Comparison of ENCODE assay signal across 1 cellular context in genomic region chr7:99833289-99833877, GRCh38.
TF ChIP-seq lines count a peak whose summit lies in the region.

No MANE protein-coding gene starts in this region.

TF ChIP-seq in K562, 482 proteins besides CTCF, POLR2A, EP300 and RAD21 (continued from another document and continues in another):
- TF ChIP-seq ZBTB40 (IDR thresholded peaks at IDR 0.05) = no peak; the same call in 1 of the 2 replicates
- TF ChIP-seq ZBTB40 (CRISPR knock-in tag; IDR thresholded peaks at IDR 0.05) = no peak
- 0 out of 2 replicates have a peak, but pooled peaks have one; percentile 72 for TF ChIP-seq NFATC3 (IDR thresholded peaks at IDR 0.05)
- TF ChIP-seq ZNF175 (CRISPR knock-in tag; IDR thresholded peaks at IDR 0.05; ENCODE audit: low read depth) = 0 out of 2 replicates have a peak, but pooled peaks have one; percentile 47
- peak; percentile 60 for TF ChIP-seq NEUROD1 (IDR thresholded peaks at IDR 0.05; ENCODE audit: borderline replicate concordance, low read depth, low read length, partially characterized antibody)
- no peak for TF ChIP-seq NR2F6 (CRISPR knock-in tag; IDR thresholded peaks at IDR 0.05)
- TF ChIP-seq ZNF57 (CRISPR knock-in tag; IDR thresholded peaks at IDR 0.05) = no peak
- no peak for TF ChIP-seq ATF1 (CRISPR knock-in tag; IDR thresholded peaks at IDR 0.05)
- TF ChIP-seq ATF1 (tag; IDR thresholded peaks at IDR 0.05) = peak; percentile 74
- peak; percentile 42; the same call in 1 of the 2 replicates for TF ChIP-seq HES1 (IDR thresholded peaks at IDR 0.05; ENCODE audit: low read depth)
- TF ChIP-seq HMG20B (CRISPR knock-in tag; IDR thresholded peaks at IDR 0.05) = no peak
- TF ChIP-seq RBM15 (IDR thresholded peaks at IDR 0.05; ENCODE audit: insufficient read depth, low read length) = no peak
- peak; percentile 64; the same call in 1 of the 2 replicates for TF ChIP-seq L3MBTL2 (IDR thresholded peaks at IDR 0.05)
- TF ChIP-seq FOS (IDR thresholded peaks at IDR 0.05; ENCODE audit: extremely low read depth, insufficient read length) = no peak
- TF ChIP-seq ESRRA (IDR thresholded peaks at IDR 0.05; ENCODE audit: borderline replicate concordance, low read depth) = peak; percentile 95
- no peak for TF ChIP-seq EGR1 (conservative IDR thresholded peaks at IDR 0.05)
- TF ChIP-seq ZKSCAN3 (CRISPR knock-in tag; IDR thresholded peaks at IDR 0.05) = no peak
- TF ChIP-seq, protein P1, sequence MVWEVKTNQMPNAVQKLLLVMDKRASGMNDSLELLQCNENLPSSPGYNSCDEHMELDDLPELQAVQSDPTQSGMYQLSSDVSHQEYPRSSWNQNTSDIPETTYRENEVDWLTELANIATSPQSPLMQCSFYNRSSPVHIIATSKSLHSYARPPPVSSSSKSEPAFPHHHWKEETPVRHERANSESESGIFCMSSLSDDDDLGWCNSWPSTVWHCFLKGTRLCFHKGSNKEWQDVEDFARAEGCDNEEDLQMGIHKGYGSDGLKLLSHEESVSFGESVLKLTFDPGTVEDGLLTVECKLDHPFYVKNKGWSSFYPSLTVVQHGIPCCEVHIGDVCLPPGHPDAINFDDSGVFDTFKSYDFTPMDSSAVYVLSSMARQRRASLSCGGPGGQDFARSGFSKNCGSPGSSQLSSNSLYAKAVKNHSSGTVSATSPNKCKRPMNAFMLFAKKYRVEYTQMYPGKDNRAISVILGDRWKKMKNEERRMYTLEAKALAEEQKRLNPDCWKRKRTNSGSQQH (CRISPR knock-in tag; IDR thresholded peaks at IDR 0.05) = no peak
- no peak for TF ChIP-seq ZNF644 (tag; IDR thresholded peaks at IDR 0.05; ENCODE audit: low read depth)
- TF ChIP-seq GTF2A2 (tag; IDR thresholded peaks at IDR 0.05) = no peak
- TF ChIP-seq ESRRB (CRISPR knock-in tag; IDR thresholded peaks at IDR 0.05; ENCODE audit: borderline replicate concordance) = no peak
- TF ChIP-seq SMARCA4 (IDR thresholded peaks at IDR 0.05) = peak; percentile 98
- TF ChIP-seq TCF3 (CRISPR knock-in tag; IDR thresholded peaks at IDR 0.05) = peak; percentile 98
- no peak for TF ChIP-seq RHOXF2B (CRISPR knock-in tag; conservative IDR thresholded peaks at IDR 0.05)
- no peak for TF ChIP-seq USF1 (CRISPR knock-in tag; IDR thresholded peaks at IDR 0.05)
- no peak for TF ChIP-seq ZFX (CRISPR knock-in tag; IDR thresholded peaks at IDR 0.05)
- TF ChIP-seq NR1H2 (CRISPR knock-in tag; IDR thresholded peaks at IDR 0.05) = no peak
- 0 out of 2 replicates have a peak, but pooled peaks have one; percentile 14 for TF ChIP-seq ZBTB12 (CRISPR knock-in tag; IDR thresholded peaks at IDR 0.05)
- TF ChIP-seq FOSL1 (tag; conservative IDR thresholded peaks at IDR 0.05) = peak; percentile 75
- peak; percentile 74 for TF ChIP-seq CREB1 (IDR thresholded peaks at IDR 0.05)
- TF ChIP-seq CREB1 (CRISPR knock-in tag; IDR thresholded peaks at IDR 0.05) = 0 out of 2 replicates have a peak, but pooled peaks have one; percentile 17
- no peak for TF ChIP-seq SPI1 (IDR thresholded peaks at IDR 0.05; ENCODE audit: borderline replicate concordance, low read depth, low read length)
- TF ChIP-seq MEIS2 (IDR thresholded peaks at IDR 0.05; ENCODE audit: partially characterized antibody) = peak; percentile 41
- TF ChIP-seq PKNOX1 (IDR thresholded peaks at IDR 0.05) = no peak
- TF ChIP-seq HNRNPUL1 (IDR thresholded peaks at IDR 0.05; ENCODE audit: low read length) = no peak
- TF ChIP-seq USF2 (CRISPR knock-in tag; IDR thresholded peaks at IDR 0.05) = no peak
- TF ChIP-seq MXD1 (CRISPR knock-in tag; IDR thresholded peaks at IDR 0.05; ENCODE audit: borderline replicate concordance, poor library complexity, severe bottlenecking) = no peak
- peak; percentile 68; the same call in 1 of the 2 replicates for TF ChIP-seq TOE1 (IDR thresholded peaks at IDR 0.05; ENCODE audit: borderline replicate concordance)
- TF ChIP-seq TOE1 (CRISPR knock-in tag; IDR thresholded peaks at IDR 0.05; ENCODE audit: borderline replicate concordance, low read depth) = no peak
- no peak for TF ChIP-seq ZNF174 (CRISPR knock-in tag; IDR thresholded peaks at IDR 0.05)
